Comparison of ENCODE assay signal across 9 cellular contexts in the genomic region with DNA sequence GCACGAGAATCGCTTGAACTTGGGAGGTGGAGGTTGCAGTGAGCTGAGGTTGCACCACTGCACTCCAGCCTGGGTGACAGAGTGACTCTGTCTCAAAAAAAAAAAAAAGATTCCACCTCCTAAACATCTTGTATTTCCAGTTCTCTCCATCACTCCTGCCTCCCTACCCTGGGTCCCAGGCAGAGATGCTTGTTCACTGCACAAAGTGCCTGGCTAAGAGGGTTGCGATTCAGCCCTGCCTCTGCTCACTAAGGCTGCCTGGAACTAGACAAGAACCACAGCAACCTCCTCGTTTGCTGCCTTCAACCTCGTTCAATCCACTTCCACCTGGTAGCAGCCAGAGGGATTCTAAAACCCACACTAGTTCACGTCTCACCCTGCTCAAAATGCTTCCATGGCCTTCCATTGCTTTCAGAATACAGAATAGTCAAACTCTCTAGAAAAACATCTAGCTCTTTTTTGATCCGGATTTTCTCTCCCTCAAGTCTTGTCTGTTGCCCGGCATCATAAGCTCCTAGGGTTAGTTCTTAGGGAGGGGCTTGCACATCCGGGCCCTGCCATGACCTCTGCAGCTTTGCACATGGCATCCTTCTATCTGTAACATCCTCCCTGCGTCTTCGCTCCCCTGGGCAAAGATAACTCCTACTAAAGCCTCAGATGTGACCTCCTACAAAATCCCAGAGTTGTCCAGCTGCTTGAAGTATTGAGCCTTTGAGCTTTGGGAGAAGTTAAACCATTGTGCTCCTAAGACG. TPM values are rescaled to one million over a fixed set of nuclear protein-coding genes. Genes with fewer than 3 reads are reported as not detected.
A peak's percentile ranks its signal among the peaks of the same experiment; 100 is the strongest.
DNase-seq lines count a peak whose midpoint lies in the region; ATAC-seq, FAIRE-seq and TF ChIP-seq lines count a peak whose summit lies in the region.
"Had no signal": no experiment of that assay in that cellular context is flagged by ENCODE, and none has a peak within 500 bp of the region (broad histone marks: within the 10 kb centered on the region; RNA-seq: fewer than 3 reads in every experiment).

No MANE protein-coding gene starts in this region.

- H3K9me3 ChIP-seq in NT2/D1 (ENCODE audit: insufficient read depth, low read length) (no peaks in the 10 kb centered on the region), ectodermal cell (ENCODE audit: control insufficient read depth, low read length) (no peaks in the 10 kb centered on the region), gastrocnemius medialis (no peaks in the 10 kb centered on the region)

- peak overlapping the region; percentile 94 for H3K4me3 ChIP-seq in NT2/D1 (ENCODE audit: insufficient read length, low read depth)
- H3K4me3 ChIP-seq in ectodermal cell (ENCODE audit: insufficient read depth, low read depth, low read length) = peak overlapping the region; percentile 69
- H3K4me3 ChIP-seq in gastrocnemius medialis = no peak overlapping the region

- in situ Hi-C loops in gastrocnemius medialis (cut with MboI; ENCODE audit: low sequenced_read_pairs in 4 of 4) = no loop called here

- WGBS in ectodermal cell, 2 experiments = 90 to 92% methylated on average over 12 of the region's 12 CpGs

- no peaks in the 10 kb centered on the region for H3K9me3 Mint-ChIP-seq in activated naive CD4-positive, alpha-beta T cell treated with anti-CD3 and anti-CD28 coated beads, Interleukin-2, amount 10 ng/mL, durations not matched to agents 7 days and 5 days
- no peaks in the 10 kb centered on the region for H3K9me3 Mint-ChIP-seq in stimulated activated naive B cell treated with anti-CD40 and anti-IgM and Interleukin-4, amounts not matched to agents 10 μg/mL and 1 μg/mL and 100 μg/mL, for 72 hours

- peaks cover 49% of the 10 kb centered on the region for H3K4me1 Mint-ChIP-seq in activated naive CD4-positive, alpha-beta T cell treated with anti-CD3 and anti-CD28 coated beads, Interleukin-2, amount 10 ng/mL, durations not matched to agents 7 days and 5 days
- peaks cover 17 to 34% of the 10 kb centered on the region in 2 donors for H3K4me1 Mint-ChIP-seq in stimulated activated naive B cell treated with anti-CD40 and anti-IgM and Interleukin-4, amounts not matched to agents 10 μg/mL and 1 μg/mL and 100 μg/mL, for 72 hours

- CTCF ChIA-PET in activated naive CD4-positive, alpha-beta T cell treated with anti-CD3 and anti-CD28 coated beads, Interleukin-2, amount 10 ng/mL, durations not matched to agents 7 days and 5 days (lab: Charles Lee) = interaction anchor here (0.7 to 1.3 kb wide), 2 partner anchors 22 to 34 kb away, joined by 3 to 4 read pairs; no protein-coding TSS in a partner anchor

- FAIRE-seq in H54 (lab: Jason Lieb, UNC) = no peak
- FAIRE-seq: islet of Langerhans had no signal

- no peak for ATAC-seq in stimulated activated naive B cell treated with anti-CD40 and anti-IgM and Interleukin-4, amounts not matched to agents 10 μg/mL and 1 μg/mL and 100 μg/mL, for 72 hours (replicated peaks)
- no peak for ATAC-seq in gastrocnemius medialis
- no peak for ATAC-seq in omental fat pad (ENCODE audit: low FRiP score)

- H3K36me3 Mint-ChIP-seq in activated naive CD4-positive, alpha-beta T cell treated with anti-CD3 and anti-CD28 coated beads, Interleukin-2, amount 10 ng/mL, durations not matched to agents 7 days and 5 days = peaks cover 23% of the 10 kb centered on the region
- peaks cover 14 to 21% of the 10 kb centered on the region in 2 donors for H3K36me3 Mint-ChIP-seq in stimulated activated naive B cell treated with anti-CD40 and anti-IgM and Interleukin-4, amounts not matched to agents 10 μg/mL and 1 μg/mL and 100 μg/mL, for 72 hours

- H3K27me3 ChIP-seq in NT2/D1 (ENCODE audit: insufficient read depth, insufficient read length) (no peaks in the 10 kb centered on the region), ectodermal cell (ENCODE audit: control insufficient read depth, insufficient read depth, low read length, poor library complexity, severe bottlenecking) (no peaks in the 10 kb centered on the region), gastrocnemius medialis (no peaks in the 10 kb centered on the region)

- peak overlapping the region; percentile 68 for H3K9ac ChIP-seq in NT2/D1 (ENCODE audit: insufficient read length, low read depth)

- intact Hi-C loops in gastrocnemius medialis (cut with DNase I; ENCODE audit: low total_unique reads) = no loop called here

- H3K27ac ChIP-seq in ectodermal cell (ENCODE audit: insufficient read depth, low read depth, low read length, poor library complexity, severe bottlenecking) (no peak overlapping the region), gastrocnemius medialis (no peak overlapping the region)

- TF ChIP-seq POLR2A in gastrocnemius medialis (IDR thresholded peaks at IDR 0.05) (no peak), H54 (IDR thresholded peaks at IDR 0.05; ENCODE audit: low read depth, low read length) (no peak)

- H3K36me3 ChIP-seq in NT2/D1 (ENCODE audit: insufficient read depth, insufficient read length, low read length) (peaks cover 44% of the 10 kb centered on the region), ectodermal cell (ENCODE audit: control insufficient read depth, insufficient read depth, low read length) (peaks cover 18% of the 10 kb centered on the region), gastrocnemius medialis (no peaks in the 10 kb centered on the region)

- H3K4me1 ChIP-seq in NT2/D1 (ENCODE audit: insufficient read depth, insufficient read length) (peaks cover 6% of the 10 kb centered on the region), ectodermal cell (ENCODE audit: control insufficient read depth, insufficient read depth, low read length) (peaks cover 27% of the 10 kb centered on the region), gastrocnemius medialis (peaks cover 6 to 12% of the 10 kb centered on the region in 2 donors)

- peak overlapping the region; percentile 87 for H3K27ac Mint-ChIP-seq in activated naive CD4-positive, alpha-beta T cell treated with anti-CD3 and anti-CD28 coated beads, Interleukin-2, amount 10 ng/mL, durations not matched to agents 7 days and 5 days
- peak overlapping the region; percentile 95 for H3K27ac Mint-ChIP-seq in stimulated activated naive B cell treated with anti-CD40 and anti-IgM and Interleukin-4, amounts not matched to agents 10 μg/mL and 1 μg/mL and 100 μg/mL, for 72 hours

- H3K27me3 Mint-ChIP-seq in activated naive CD4-positive, alpha-beta T cell treated with anti-CD3 and anti-CD28 coated beads, Interleukin-2, amount 10 ng/mL, durations not matched to agents 7 days and 5 days = no peaks in the 10 kb centered on the region
- H3K27me3 Mint-ChIP-seq in stimulated activated naive B cell treated with anti-CD40 and anti-IgM and Interleukin-4, amounts not matched to agents 10 μg/mL and 1 μg/mL and 100 μg/mL, for 72 hours = no peaks in the 10 kb centered on the region

- TF ChIP-seq CTCF in gastrocnemius medialis (IDR thresholded peaks at IDR 0.05 in 4 of 5, conservative IDR thresholded peaks at IDR 0.05 in 1 of 5) (no peak), omental fat pad (IDR thresholded peaks at IDR 0.05) (no peak)

- DNase-seq in activated naive CD4-positive, alpha-beta T cell treated with anti-CD3 and anti-CD28 coated beads, Interleukin-2, amount 10 ng/mL, durations not matched to agents 7 days and 5 days = no peak
- DNase-seq in activated naive CD4-positive, alpha-beta T cell (lab: John Stamatoyannopoulos, UW) = no peak
- DNase-seq in NT2/D1 (ENCODE audit: low read depth, low spot score) (no peak), gastrocnemius medialis (no peak), H54 (ENCODE audit: insufficient read length, low spot score) (no peak), omental fat pad (ENCODE audit: low spot score) (no peak)
- DNase-seq in stimulated activated naive B cell treated with anti-CD40 and anti-IgM and Interleukin-4, amounts not matched to agents 10 μg/mL and 1 μg/mL and 100 μg/mL, for 72 hours = no peak

- peak overlapping the region; percentile 83 for H3K4me3 Mint-ChIP-seq in activated naive CD4-positive, alpha-beta T cell treated with anti-CD3 and anti-CD28 coated beads, Interleukin-2, amount 10 ng/mL, durations not matched to agents 7 days and 5 days
- H3K4me3 Mint-ChIP-seq in stimulated activated naive B cell treated with anti-CD40 and anti-IgM and Interleukin-4, amounts not matched to agents 10 μg/mL and 1 μg/mL and 100 μg/mL, for 72 hours = peak overlapping the region; percentile 90 to 94

RNA-seq across cellular contexts. Expression of gene MCM2, which starts 1.0 kb away (rescaled TPM):
- 195 TPM for polyA plus RNA-seq in ectodermal cell (2013, experiment 1 of 4)
- polyA plus RNA-seq in ectodermal cell (2013, experiment 2 of 4) = 202 TPM
- 134 TPM for polyA plus RNA-seq in ectodermal cell (2013, experiment 3 of 4)
- 136 TPM for polyA plus RNA-seq in ectodermal cell (2013, experiment 4 of 4)
- 10 to 100 TPM in 1 of 4 donors, 1 to 10 TPM in 3; 3.5 to 12.5 (median 6.6) TPM for total RNA-seq in gastrocnemius medialis
- total RNA-seq in omental fat pad = 10 to 100 TPM in 1 of 4 donors, 1 to 10 TPM in 3; 2.7 to 10.4 (median 5.9) TPM

RNA-seq across cellular contexts. Expression of gene TPRA1, which starts 6.7 kb away (rescaled TPM):
- polyA plus RNA-seq in ectodermal cell (2013, experiment 1 of 4) = 28.9 TPM
- 27.0 TPM for polyA plus RNA-seq in ectodermal cell (2013, experiment 2 of 4)
- 24.9 TPM for polyA plus RNA-seq in ectodermal cell (2013, experiment 3 of 4)
- 28.2 TPM for polyA plus RNA-seq in ectodermal cell (2013, experiment 4 of 4)
- total RNA-seq in gastrocnemius medialis (10 to 100 TPM; 29.2 to 42.1 (median 31.1) TPM), omental fat pad (10 to 100 TPM; 31.4 to 39.0 (median 33.5) TPM)

RNA-seq across cellular contexts. Expression of gene PODXL2, which starts 31.8 kb away (rescaled TPM):
- polyA plus RNA-seq in ectodermal cell (2013, experiment 1 of 4) = 34.6 TPM
- 29.7 TPM for polyA plus RNA-seq in ectodermal cell (2013, experiment 2 of 4)
- 30.9 TPM for polyA plus RNA-seq in ectodermal cell (2013, experiment 3 of 4)
- 30.6 TPM for polyA plus RNA-seq in ectodermal cell (2013, experiment 4 of 4)
- total RNA-seq in gastrocnemius medialis (1 to 10 TPM; 1.5 to 3.2 (median 2.0) TPM), omental fat pad (1 to 10 TPM; 1.7 to 6.3 (median 2.9) TPM)

Comparison
In these comparisons a context has a peak if more than half of its experiments do, and no peak if none do; other contexts are left out.
1. H3K4me3 ChIP-seq: peak in NT2/D1 (single experiment) and ectodermal cell (single experiment); none in gastrocnemius medialis (0 of 4).